ENCODE assay signal across 1 cellular context in the genomic region with DNA sequence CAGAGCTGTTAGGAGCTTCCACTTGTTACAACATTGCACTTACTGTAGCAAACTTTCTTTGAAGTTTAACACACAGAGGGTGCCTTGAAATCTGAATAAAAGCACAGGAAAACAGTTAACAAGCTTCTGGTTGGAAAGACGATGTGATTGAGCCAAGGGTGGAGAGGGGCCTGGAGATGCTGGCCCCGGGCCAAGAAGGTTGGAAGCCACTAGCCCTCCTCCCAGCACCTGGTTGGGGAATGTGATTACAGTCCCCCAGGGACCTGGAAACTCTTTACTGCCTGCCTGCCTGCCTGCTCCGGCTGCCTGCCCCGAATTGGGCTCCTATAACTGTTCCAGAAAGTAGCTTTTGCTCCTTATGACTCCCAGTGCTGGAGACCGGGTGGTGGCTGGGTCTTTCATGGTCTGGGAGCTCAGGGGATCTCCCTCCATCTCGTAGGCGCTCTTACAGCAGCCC.
TF ChIP-seq lines count a peak whose summit lies in the region.

No MANE protein-coding gene starts in this region.

TF ChIP-seq in WTC11, 78 proteins besides CTCF, POLR2A, EP300 and RAD21 (continued from another document):
- TF ChIP-seq, protein P1, sequence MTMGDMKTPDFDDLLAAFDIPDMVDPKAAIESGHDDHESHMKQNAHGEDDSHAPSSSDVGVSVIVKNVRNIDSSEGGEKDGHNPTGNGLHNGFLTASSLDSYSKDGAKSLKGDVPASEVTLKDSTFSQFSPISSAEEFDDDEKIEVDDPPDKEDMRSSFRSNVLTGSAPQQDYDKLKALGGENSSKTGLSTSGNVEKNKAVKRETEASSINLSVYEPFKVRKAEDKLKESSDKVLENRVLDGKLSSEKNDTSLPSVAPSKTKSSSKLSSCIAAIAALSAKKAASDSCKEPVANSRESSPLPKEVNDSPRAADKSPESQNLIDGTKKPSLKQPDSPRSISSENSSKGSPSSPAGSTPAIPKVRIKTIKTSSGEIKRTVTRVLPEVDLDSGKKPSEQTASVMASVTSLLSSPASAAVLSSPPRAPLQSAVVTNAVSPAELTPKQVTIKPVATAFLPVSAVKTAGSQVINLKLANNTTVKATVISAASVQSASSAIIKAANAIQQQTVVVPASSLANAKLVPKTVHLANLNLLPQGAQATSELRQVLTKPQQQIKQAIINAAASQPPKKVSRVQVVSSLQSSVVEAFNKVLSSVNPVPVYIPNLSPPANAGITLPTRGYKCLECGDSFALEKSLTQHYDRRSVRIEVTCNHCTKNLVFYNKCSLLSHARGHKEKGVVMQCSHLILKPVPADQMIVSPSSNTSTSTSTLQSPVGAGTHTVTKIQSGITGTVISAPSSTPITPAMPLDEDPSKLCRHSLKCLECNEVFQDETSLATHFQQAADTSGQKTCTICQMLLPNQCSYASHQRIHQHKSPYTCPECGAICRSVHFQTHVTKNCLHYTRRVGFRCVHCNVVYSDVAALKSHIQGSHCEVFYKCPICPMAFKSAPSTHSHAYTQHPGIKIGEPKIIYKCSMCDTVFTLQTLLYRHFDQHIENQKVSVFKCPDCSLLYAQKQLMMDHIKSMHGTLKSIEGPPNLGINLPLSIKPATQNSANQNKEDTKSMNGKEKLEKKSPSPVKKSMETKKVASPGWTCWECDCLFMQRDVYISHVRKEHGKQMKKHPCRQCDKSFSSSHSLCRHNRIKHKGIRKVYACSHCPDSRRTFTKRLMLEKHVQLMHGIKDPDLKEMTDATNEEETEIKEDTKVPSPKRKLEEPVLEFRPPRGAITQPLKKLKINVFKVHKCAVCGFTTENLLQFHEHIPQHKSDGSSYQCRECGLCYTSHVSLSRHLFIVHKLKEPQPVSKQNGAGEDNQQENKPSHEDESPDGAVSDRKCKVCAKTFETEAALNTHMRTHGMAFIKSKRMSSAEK (CRISPR knock-in tag; IDR thresholded peaks at IDR 0.05; ENCODE audit: borderline replicate concordance): no peak
- no peak for TF ChIP-seq NFYB (CRISPR knock-in tag; conservative IDR thresholded peaks at IDR 0.05; ENCODE audit: low read depth)
- TF ChIP-seq, protein P2, sequence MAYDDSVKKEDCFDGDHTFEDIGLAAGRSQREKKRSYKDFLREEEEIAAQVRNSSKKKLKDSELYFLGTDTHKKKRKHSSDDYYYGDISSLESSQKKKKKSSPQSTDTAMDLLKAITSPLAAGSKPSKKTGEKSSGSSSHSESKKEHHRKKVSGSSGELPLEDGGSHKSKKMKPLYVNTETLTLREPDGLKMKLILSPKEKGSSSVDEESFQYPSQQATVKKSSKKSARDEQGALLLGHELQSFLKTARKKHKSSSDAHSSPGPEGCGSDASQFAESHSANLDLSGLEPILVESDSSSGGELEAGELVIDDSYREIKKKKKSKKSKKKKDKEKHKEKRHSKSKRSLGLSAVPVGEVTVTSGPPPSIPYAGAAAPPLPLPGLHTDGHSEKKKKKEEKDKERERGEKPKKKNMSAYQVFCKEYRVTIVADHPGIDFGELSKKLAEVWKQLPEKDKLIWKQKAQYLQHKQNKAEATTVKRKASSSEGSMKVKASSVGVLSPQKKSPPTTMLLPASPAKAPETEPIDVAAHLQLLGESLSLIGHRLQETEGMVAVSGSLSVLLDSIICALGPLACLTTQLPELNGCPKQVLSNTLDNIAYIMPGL (CRISPR knock-in tag; IDR thresholded peaks at IDR 0.05): no peak
- no peak for TF ChIP-seq NR1H2 (CRISPR knock-in tag; IDR thresholded peaks at IDR 0.05)
- TF ChIP-seq ZBTB21 (CRISPR knock-in tag; IDR thresholded peaks at IDR 0.05; ENCODE audit: borderline replicate concordance): no peak
- TF ChIP-seq, protein P3, sequence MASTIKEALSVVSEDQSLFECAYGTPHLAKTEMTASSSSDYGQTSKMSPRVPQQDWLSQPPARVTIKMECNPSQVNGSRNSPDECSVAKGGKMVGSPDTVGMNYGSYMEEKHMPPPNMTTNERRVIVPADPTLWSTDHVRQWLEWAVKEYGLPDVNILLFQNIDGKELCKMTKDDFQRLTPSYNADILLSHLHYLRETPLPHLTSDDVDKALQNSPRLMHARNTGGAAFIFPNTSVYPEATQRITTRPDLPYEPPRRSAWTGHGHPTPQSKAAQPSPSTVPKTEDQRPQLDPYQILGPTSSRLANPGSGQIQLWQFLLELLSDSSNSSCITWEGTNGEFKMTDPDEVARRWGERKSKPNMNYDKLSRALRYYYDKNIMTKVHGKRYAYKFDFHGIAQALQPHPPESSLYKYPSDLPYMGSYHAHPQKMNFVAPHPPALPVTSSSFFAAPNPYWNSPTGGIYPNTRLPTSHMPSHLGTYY (CRISPR knock-in tag; IDR thresholded peaks at IDR 0.05): no peak
- TF ChIP-seq ETV6 (CRISPR knock-in tag; IDR thresholded peaks at IDR 0.05): no peak
- no peak for TF ChIP-seq GRHL2 (CRISPR knock-in tag; IDR thresholded peaks at IDR 0.05; ENCODE audit: insufficient replicate concordance, severe bottlenecking)
- TF ChIP-seq JUN (CRISPR knock-in tag; IDR thresholded peaks at IDR 0.05): no peak
- TF ChIP-seq, protein P4, sequence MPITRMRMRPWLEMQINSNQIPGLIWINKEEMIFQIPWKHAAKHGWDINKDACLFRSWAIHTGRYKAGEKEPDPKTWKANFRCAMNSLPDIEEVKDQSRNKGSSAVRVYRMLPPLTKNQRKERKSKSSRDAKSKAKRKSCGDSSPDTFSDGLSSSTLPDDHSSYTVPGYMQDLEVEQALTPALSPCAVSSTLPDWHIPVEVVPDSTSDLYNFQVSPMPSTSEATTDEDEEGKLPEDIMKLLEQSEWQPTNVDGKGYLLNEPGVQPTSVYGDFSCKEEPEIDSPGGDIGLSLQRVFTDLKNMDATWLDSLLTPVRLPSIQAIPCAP (CRISPR knock-in tag; IDR thresholded peaks at IDR 0.05): no peak
- TF ChIP-seq, protein P5, sequence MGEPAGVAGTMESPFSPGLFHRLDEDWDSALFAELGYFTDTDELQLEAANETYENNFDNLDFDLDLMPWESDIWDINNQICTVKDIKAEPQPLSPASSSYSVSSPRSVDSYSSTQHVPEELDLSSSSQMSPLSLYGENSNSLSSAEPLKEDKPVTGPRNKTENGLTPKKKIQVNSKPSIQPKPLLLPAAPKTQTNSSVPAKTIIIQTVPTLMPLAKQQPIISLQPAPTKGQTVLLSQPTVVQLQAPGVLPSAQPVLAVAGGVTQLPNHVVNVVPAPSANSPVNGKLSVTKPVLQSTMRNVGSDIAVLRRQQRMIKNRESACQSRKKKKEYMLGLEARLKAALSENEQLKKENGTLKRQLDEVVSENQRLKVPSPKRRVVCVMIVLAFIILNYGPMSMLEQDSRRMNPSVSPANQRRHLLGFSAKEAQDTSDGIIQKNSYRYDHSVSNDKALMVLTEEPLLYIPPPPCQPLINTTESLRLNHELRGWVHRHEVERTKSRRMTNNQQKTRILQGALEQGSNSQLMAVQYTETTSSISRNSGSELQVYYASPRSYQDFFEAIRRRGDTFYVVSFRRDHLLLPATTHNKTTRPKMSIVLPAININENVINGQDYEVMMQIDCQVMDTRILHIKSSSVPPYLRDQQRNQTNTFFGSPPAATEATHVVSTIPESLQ (CRISPR knock-in tag; IDR thresholded peaks at IDR 0.05): no peak
- TF ChIP-seq, protein P6, sequence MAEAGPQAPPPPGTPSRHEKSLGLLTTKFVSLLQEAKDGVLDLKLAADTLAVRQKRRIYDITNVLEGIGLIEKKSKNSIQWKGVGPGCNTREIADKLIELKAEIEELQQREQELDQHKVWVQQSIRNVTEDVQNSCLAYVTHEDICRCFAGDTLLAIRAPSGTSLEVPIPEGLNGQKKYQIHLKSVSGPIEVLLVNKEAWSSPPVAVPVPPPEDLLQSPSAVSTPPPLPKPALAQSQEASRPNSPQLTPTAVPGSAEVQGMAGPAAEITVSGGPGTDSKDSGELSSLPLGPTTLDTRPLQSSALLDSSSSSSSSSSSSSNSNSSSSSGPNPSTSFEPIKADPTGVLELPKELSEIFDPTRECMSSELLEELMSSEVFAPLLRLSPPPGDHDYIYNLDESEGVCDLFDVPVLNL (CRISPR knock-in tag; IDR thresholded peaks at IDR 0.05; ENCODE audit: borderline replicate concordance, low read depth): no peak
